In genomic region chr2:237923507-237924163, GRCh38 we compare ENCODE assay signal across 9 cellular contexts. TPM values are rescaled to one million over a fixed set of nuclear protein-coding genes. Genes with fewer than 3 reads are reported as not detected.
DNase-seq lines count a peak whose midpoint lies in the region; ATAC-seq, FAIRE-seq and TF ChIP-seq lines count a peak whose summit lies in the region.
"Had no signal": no experiment of that assay in that cellular context is flagged by ENCODE, and none has a peak within 500 bp of the region (broad histone marks: within the 10 kb centered on the region; RNA-seq: fewer than 3 reads in every experiment).

No MANE protein-coding gene starts in this region.

- H3K27me3 ChIP-seq in adrenal gland (no peaks in the 10 kb centered on the region), small intestine (ENCODE audit: control insufficient read depth in 2 of 2, insufficient read depth in 2 of 2, low read length in 2 of 2) (no peaks in the 10 kb centered on the region)

- peak; percentile 81 for ATAC-seq in HG03521 (IDR thresholded peaks at IDR 0.05; ENCODE audit: unreplicated experiment)

- DNase-seq in DMS 273 (lab: John Stamatoyannopoulos, UW; ENCODE audit: unreplicated experiment) (peak; percentile 41), DMS 273 treated with DMSO at 0.1 percent for 48 hours (lab: John Stamatoyannopoulos, UW) (no peak), adrenal gland (peak; percentile 63 to 83 (median 80)), hepatic stellate cell (ENCODE audit: low spot score) (peak; percentile 86), small intestine (peak; percentile 83), DMS114 treated with DMSO at 0.1 percent for 48 hours (lab: John Stamatoyannopoulos, UW; ENCODE audit: unreplicated experiment) (no peak)

- peak overlapping the region in 2 of 5 donors; percentile 50 to 52 for H3K27ac ChIP-seq in adrenal gland
- peak overlapping the region; percentile 69 to 79 for H3K27ac ChIP-seq in small intestine (ENCODE audit: low read depth in 1 of 2, low read length in 1 of 2)

- intact Hi-C loops in adrenal gland (cut with DNase I) = no loop called here

- TF ChIP-seq POLR2A in adrenal gland (IDR thresholded peaks at IDR 0.05) = no peak

- TF ChIP-seq CTCF in adrenal gland (IDR thresholded peaks at IDR 0.05) = peak; percentile 85 to 100 (median 94)

- 6 to 8% (median 7%) methylated on average over 26 to 32 of the region's 32 CpGs for WGBS in adrenal gland, 4 donors
- WGBS in small intestine, 3 donors = 8 to 12% (median 10%) methylated on average over 27 to 32 of the region's 32 CpGs

- H3K4me3 Mint-ChIP-seq in T-helper 1 cell treated with Interleukin-12 subunit alpha and Interleukin-12 subunit beta and Interleukin-4 antibody, amounts not matched to agents 30 μg/mL and 1 μg/mL, for 36 hours = peak overlapping the region; percentile 47

- peaks cover 1% of the 10 kb centered on the region for H3K36me3 Mint-ChIP-seq in T-helper 1 cell treated with Interleukin-12 subunit alpha and Interleukin-12 subunit beta and Interleukin-4 antibody, amounts not matched to agents 30 μg/mL and 1 μg/mL, for 36 hours (ENCODE audit: low read depth)

- H3K4me1 ChIP-seq in adrenal gland (replicated peaks in 1 of 2) = peaks cover 0 to 9% of the 10 kb centered on the region in 2 donors
- no peaks in the 10 kb centered on the region for H3K4me1 ChIP-seq in small intestine (ENCODE audit: control insufficient read depth in 2 of 2, insufficient read depth in 1 of 2, low read depth in 1 of 2, low read length in 1 of 2)

- H3K27me3 Mint-ChIP-seq in T-helper 1 cell treated with Interleukin-12 subunit alpha and Interleukin-12 subunit beta and Interleukin-4 antibody, amounts not matched to agents 30 μg/mL and 1 μg/mL, for 36 hours (ENCODE audit: low read depth) = peaks cover 5% of the 10 kb centered on the region

- H3K36me3 ChIP-seq in adrenal gland (replicated peaks in 1 of 2) (no peaks in the 10 kb centered on the region), small intestine (ENCODE audit: control insufficient read depth in 2 of 2, insufficient read depth in 2 of 2, low read length in 2 of 2) (no peaks in the 10 kb centered on the region)

- peak overlapping the region; percentile 37 for H3K27ac Mint-ChIP-seq in T-helper 1 cell treated with Interleukin-12 subunit alpha and Interleukin-12 subunit beta and Interleukin-4 antibody, amounts not matched to agents 30 μg/mL and 1 μg/mL, for 36 hours

- H3K4me3 ChIP-seq in adrenal gland = peak overlapping the region in 1 of 4 donors; percentile 32
- peak overlapping the region in 1 of 2 donors; percentile 51 for H3K4me3 ChIP-seq in small intestine (ENCODE audit: low read depth in 1 of 2, low read length in 2 of 2)

- FAIRE-seq in small intestine (lab: Jason Lieb, UNC) = no peak
- FAIRE-seq: A204.1 had no signal

- peaks cover 29% of the 10 kb centered on the region for H3K4me1 Mint-ChIP-seq in T-helper 1 cell treated with Interleukin-12 subunit alpha and Interleukin-12 subunit beta and Interleukin-4 antibody, amounts not matched to agents 30 μg/mL and 1 μg/mL, for 36 hours (ENCODE audit: low read depth)

- H3K9me3 ChIP-seq in adrenal gland (replicated peaks in 1 of 3) (no peaks in the 10 kb centered on the region), small intestine (ENCODE audit: control insufficient read depth, low read depth) (no peaks in the 10 kb centered on the region)

- H3K9me3 Mint-ChIP-seq in T-helper 1 cell treated with Interleukin-12 subunit alpha and Interleukin-12 subunit beta and Interleukin-4 antibody, amounts not matched to agents 30 μg/mL and 1 μg/mL, for 36 hours = no peaks in the 10 kb centered on the region

RNA-seq across cellular contexts. Expression of gene UBE2F, which starts 43.2 kb away (rescaled TPM):
- total RNA-seq in adrenal gland = 100 to 1,000 TPM in 1 of 8 donors, 10 to 100 TPM in 7; 44.7 to 101 (median 57.5) TPM
- 100 to 1,000 TPM in 1 of 3 donors, 10 to 100 TPM in 2; 26.8 to 101 (median 38.2) TPM for polyA plus RNA-seq in adrenal gland
- polyA plus RNA-seq in small intestine = 10 to 100 TPM; 51.1 to 64.2 (median 58.4) TPM

Comparison
In these comparisons a context has a peak if more than half of its experiments do, and no peak if none do; other contexts are left out.
1. DNase-seq: peak in DMS 273 (single experiment), adrenal gland (7 of 7), hepatic stellate cell (single experiment) and small intestine (single experiment); none in DMS 273 treated with DMSO at 0.1 percent for 48 hours (single experiment) and DMS114 treated with DMSO at 0.1 percent for 48 hours (single experiment).